8 cellular contexts compared by ENCODE assay signal in the genomic region with DNA sequence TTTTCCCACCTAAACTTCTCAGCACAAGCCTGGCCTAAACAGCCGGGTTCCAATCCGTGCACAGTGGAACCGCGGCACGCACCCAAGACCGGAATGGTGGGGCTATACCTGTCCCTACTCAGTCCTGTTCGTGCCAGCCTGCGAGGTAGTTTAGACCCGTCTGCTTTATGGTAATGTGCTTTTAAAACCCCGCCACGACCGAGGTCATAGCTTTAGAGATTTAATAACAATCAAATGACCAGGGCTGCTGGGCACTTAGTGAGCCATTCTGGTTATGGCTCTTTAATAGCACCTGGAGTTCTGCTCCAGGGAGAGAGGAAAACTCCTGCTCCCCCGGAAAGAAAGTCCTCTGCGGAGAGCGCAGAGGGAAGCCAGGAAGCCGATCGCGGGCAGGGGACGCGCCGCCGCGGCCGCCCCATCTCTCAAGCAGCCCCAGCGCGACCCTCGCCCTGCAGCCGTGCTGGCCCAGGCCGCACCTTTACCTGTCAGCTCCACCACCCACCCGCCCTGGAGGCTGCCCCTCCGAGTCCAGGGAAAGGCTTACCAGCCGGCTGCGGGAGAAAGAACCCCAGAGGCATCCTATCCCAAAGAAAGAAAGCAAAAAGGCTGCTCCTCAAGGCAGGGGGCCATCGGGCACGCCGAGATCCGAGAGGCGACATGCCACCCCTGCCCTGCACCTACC. TPM values are rescaled to one million over a fixed set of nuclear protein-coding genes. Genes with fewer than 3 reads are reported as not detected.
DNase-seq lines count a peak whose midpoint lies in the region; ATAC-seq and TF ChIP-seq lines count a peak whose summit lies in the region.

No MANE protein-coding gene starts in this region.

- intact Hi-C loops in OCI-LY7 (cut with micrococcal nuclease; ENCODE audit: unreplicated experiment) = loop anchor here (2.0 to 5.0 kb wide), 3 partner anchors 67 to 177 kb away; no protein-coding TSS in a partner anchor
- intact Hi-C loops in ovary (cut with DNase I) = loop anchor here in 1 of 4 donors (10.0 kb wide), 2 partner anchors 105 to 175 kb away; no protein-coding TSS in a partner anchor

- TF ChIP-seq POLR2A in ovary (IDR thresholded peaks at IDR 0.05) = no peak

- DNase-seq in OCI-LY7 (ENCODE audit: low spot score) (peak; percentile 31), cardiac muscle cell (ENCODE audit: low read depth in 1 of 2, low spot score in 1 of 2) (peak; percentile 21 to 56), ovary (peak in 4 of 5 donors; percentile 29 to 42 (median 32)), GDM1 (lab: John Stamatoyannopoulos, UW) (no peak)

- BruUV-seq in OCI-LY7 (replicated peaks; lab: Mats Ljungman, UMichigan) = no TSS peak

- no peaks in the 10 kb centered on the region for H3K36me3 Mint-ChIP-seq in activated naive CD4-positive, alpha-beta T cell treated with anti-CD3 and anti-CD28 coated beads, Interleukin-2, amount 50 U/mL, for 24 hours

- H3K36me3 ChIP-seq in ACC112 (ENCODE audit: insufficient read depth, low read length) (no peaks in the 10 kb centered on the region), OCI-LY7 (ENCODE audit: insufficient read depth, low read length) (no peaks in the 10 kb centered on the region), cardiac muscle cell (no peaks in the 10 kb centered on the region), ovary (no peaks in the 10 kb centered on the region)

- H3K9me2 ChIP-seq in OCI-LY7 (ENCODE audit: insufficient read depth, low read length) = no peaks in the 10 kb centered on the region

- POLR2A ChIA-PET in OCI-LY7 (lab: Charles Lee) = interaction anchor here (0.6 to 3.0 kb wide), 11 partner anchors 8 to 130 kb away, joined by 3 to 19 read pairs (median 4); no protein-coding TSS in a partner anchor

- peak overlapping the region; percentile 96 for H3K4me3 Mint-ChIP-seq in activated naive CD4-positive, alpha-beta T cell treated with anti-CD3 and anti-CD28 coated beads, Interleukin-2, amount 50 U/mL, for 24 hours

- 1% methylated on average over 38 of the region's 38 CpGs for WGBS in ovary, 3 donors

- ATAC-seq in GM18519 (IDR thresholded peaks at IDR 0.05; ENCODE audit: low FRiP score, unreplicated experiment) (peak; percentile 19), HG03039 (IDR thresholded peaks at IDR 0.05; ENCODE audit: unreplicated experiment) (peak; percentile 18)

- H3K27ac Mint-ChIP-seq in activated naive CD4-positive, alpha-beta T cell treated with anti-CD3 and anti-CD28 coated beads, Interleukin-2, amount 50 U/mL, for 24 hours = peak overlapping the region; percentile 97

- H3K4me1 ChIP-seq in ACC112 (ENCODE audit: control insufficient read depth, insufficient read depth, low read length, unreplicated experiment) (no peaks in the 10 kb centered on the region), OCI-LY7 (ENCODE audit: insufficient read depth, low read length, poor library complexity, severe bottlenecking) (peaks cover 20% of the 10 kb centered on the region), cardiac muscle cell (ENCODE audit: low read depth) (peaks cover 13% of the 10 kb centered on the region), ovary (ENCODE audit: insufficient read depth) (no peaks in the 10 kb centered on the region)

- H3K79me2 ChIP-seq in ACC112 (ENCODE audit: control insufficient read depth, insufficient read depth, low read length, unreplicated experiment) = peaks cover 4% of the 10 kb centered on the region
- H3K79me2 ChIP-seq in OCI-LY7 (ENCODE audit: insufficient read depth, low read depth, low read length) = no peaks in the 10 kb centered on the region

- no peaks in the 10 kb centered on the region for H3K9me3 Mint-ChIP-seq in activated naive CD4-positive, alpha-beta T cell treated with anti-CD3 and anti-CD28 coated beads, Interleukin-2, amount 50 U/mL, for 24 hours

- TF ChIP-seq EP300 in ovary (IDR thresholded peaks at IDR 0.05) = no peak

- peaks cover 2% of the 10 kb centered on the region for H3K27me3 Mint-ChIP-seq in activated naive CD4-positive, alpha-beta T cell treated with anti-CD3 and anti-CD28 coated beads, Interleukin-2, amount 50 U/mL, for 24 hours

- H3K4me2 ChIP-seq in OCI-LY7 (ENCODE audit: low read length) = peak overlapping the region; percentile 93

- H3K9me3 ChIP-seq in OCI-LY7 (ENCODE audit: low read length) (no peaks in the 10 kb centered on the region), cardiac muscle cell (ENCODE audit: low read depth) (no peaks in the 10 kb centered on the region), ovary (no peaks in the 10 kb centered on the region)

- H3K4me3 ChIP-seq in ACC112 (ENCODE audit: low read depth, low read length) (peak overlapping the region; percentile 84), OCI-LY7 (ENCODE audit: low read depth, low read length, poor library complexity, severe bottlenecking) (peak overlapping the region; percentile 81), cardiac muscle cell (peak overlapping the region; percentile 98), ovary (peak overlapping the region; percentile 83)

- no peak for TF ChIP-seq CTCF in OCI-LY7 (conservative IDR thresholded peaks at IDR 0.05; ENCODE audit: low read length)
- TF ChIP-seq CTCF in cardiac muscle cell (IDR thresholded peaks at IDR 0.05; ENCODE audit: low read depth, low read length) = no peak
- no peak for TF ChIP-seq CTCF in ovary (IDR thresholded peaks at IDR 0.05)

- H3K27me3 ChIP-seq in ACC112 (ENCODE audit: insufficient read depth, low read length) (no peaks in the 10 kb centered on the region), cardiac muscle cell (no peaks in the 10 kb centered on the region), ovary (no peaks in the 10 kb centered on the region)

- peaks cover 27% of the 10 kb centered on the region for H3K4me1 Mint-ChIP-seq in activated naive CD4-positive, alpha-beta T cell treated with anti-CD3 and anti-CD28 coated beads, Interleukin-2, amount 50 U/mL, for 24 hours

- no peak overlapping the region for H3K27ac ChIP-seq in ACC112 (ENCODE audit: low read depth, low read length)
- peak overlapping the region; percentile 14 for H3K27ac ChIP-seq in OCI-LY7 (ENCODE audit: low read depth, low read length, poor library complexity, severe bottlenecking)
- H3K27ac ChIP-seq in cardiac muscle cell = peak overlapping the region; percentile 84
- H3K27ac ChIP-seq in ovary = peak overlapping the region; percentile 46 to 68

- CTCF ChIA-PET in OCI-LY7 (lab: Charles Lee; ENCODE audit: unreplicated experiment) = no interaction called here

- peaks cover 15% of the 10 kb centered on the region for H4K20me1 ChIP-seq in OCI-LY7 (ENCODE audit: insufficient read depth, low read length)

- H2AFZ ChIP-seq in ACC112 (ENCODE audit: low read length, unreplicated experiment) = peak overlapping the region; percentile 76
- H2AFZ ChIP-seq in OCI-LY7 (ENCODE audit: low read length) = peak overlapping the region; percentile 84

RNA-seq across cellular contexts. Expression of gene ARL15, which starts 0.5 kb away (rescaled TPM):
- 24.4 and 27.7 TPM in 2 replicates for total RNA-seq in OCI-LY7 (2014; rRNA removed; shearing (Covaris generic))
- 18.8 and 20.3 TPM in 2 replicates for total RNA-seq in OCI-LY7 (2022)
- 27.4 and 31.6 TPM in 2 replicates for total RNA-seq in cardiac muscle cell
- 21.8 and 23.2 TPM in 2 replicates for polyA plus RNA-seq in cardiac muscle cell
- 10 to 100 TPM; 14.9 to 30.8 (median 19.0) TPM for total RNA-seq in ovary
- polyA plus RNA-seq in ovary = 10 to 100 TPM; 20.2 to 34.0 TPM
